ENCODE assay signal across 1 cellular context in genomic region chr12:1795785-1796514, GRCh38.
TF ChIP-seq lines count a peak whose summit lies in the region.

No MANE protein-coding gene starts in this region.

TF ChIP-seq in GM12878, 131 proteins besides CTCF, POLR2A, EP300 and RAD21 (continued from another document and continues in another):
- TF ChIP-seq FOS (IDR thresholded peaks at IDR 0.05; ENCODE audit: borderline replicate concordance, extremely low read depth, insufficient read length) (no peak), TCF7 (IDR thresholded peaks at IDR 0.05; ENCODE audit: borderline replicate concordance) (no peak), WRNIP1 (IDR thresholded peaks at IDR 0.05; ENCODE audit: borderline replicate concordance, low read depth, low read length) (no peak), NRF1 (conservative IDR thresholded peaks at IDR 0.05; ENCODE audit: low read depth, low read length) (no peak), ZBED1 (IDR thresholded peaks at IDR 0.05; ENCODE audit: borderline replicate concordance) (no peak), BCL11A (IDR thresholded peaks at IDR 0.05; ENCODE audit: low read depth, low read length) (0 out of 2 replicates have a peak, but pooled peaks have one; percentile 6), SKIL (IDR thresholded peaks at IDR 0.05; ENCODE audit: low read depth, poor library complexity, severe bottlenecking) (no peak), ZNF274 (IDR thresholded peaks at IDR 0.05; ENCODE audit: insufficient read depth, insufficient read length) (no peak), MXI1 (IDR thresholded peaks at IDR 0.05; ENCODE audit: low read depth, low read length) (peak; percentile 79), CBFB (IDR thresholded peaks at IDR 0.05; ENCODE audit: low read depth) (no peak), SMAD1 (IDR thresholded peaks at IDR 0.05; ENCODE audit: low read depth, partially characterized antibody) (no peak), BCLAF1 (IDR thresholded peaks at IDR 0.05) (0 out of 2 replicates have a peak, but pooled peaks have one; percentile 45), PRDM15 (CRISPR knock-in tag; IDR thresholded peaks at IDR 0.05) (no peak), MTA3 (IDR thresholded peaks at IDR 0.05; ENCODE audit: borderline replicate concordance, low read length) (no peak), NFYA (IDR thresholded peaks at IDR 0.05; ENCODE audit: borderline replicate concordance, low read depth, low read length) (no peak), NFIC (IDR thresholded peaks at IDR 0.05; ENCODE audit: low read depth, low read length) (no peak), ATF3 (IDR thresholded peaks at IDR 0.05; ENCODE audit: borderline replicate concordance, extremely low read depth, low read depth, low read length) (no peak), LARP7 (IDR thresholded peaks at IDR 0.05) (peak; percentile 87), CBX5 (IDR thresholded peaks at IDR 0.05; ENCODE audit: low read depth) (no peak), SIN3A (IDR thresholded peaks at IDR 0.05; ENCODE audit: low read depth, low read length) (no peak), HSF1 (IDR thresholded peaks at IDR 0.05; ENCODE audit: low read depth, low read length) (no peak), GATAD2B (conservative IDR thresholded peaks at IDR 0.05; ENCODE audit: low read depth) (no peak; the same call in 1 of the 2 replicates), MEF2A (IDR thresholded peaks at IDR 0.05; ENCODE audit: insufficient read depth, low read depth, low read length) (0 out of 2 replicates have a peak, but pooled peaks have one; percentile 45), USF2 (IDR thresholded peaks at IDR 0.05; ENCODE audit: borderline replicate concordance, low read depth, low read length) (no peak), BRCA1 (IDR thresholded peaks at IDR 0.05; ENCODE audit: low read depth, low read length) (no peak), ZNF687 (IDR thresholded peaks at IDR 0.05) (peak; percentile 81), ATF2 (IDR thresholded peaks at IDR 0.05; ENCODE audit: low read length) (no peak), HCFC1 (IDR thresholded peaks at IDR 0.05; ENCODE audit: low read length) (peak; percentile 48; the same call in 1 of the 2 replicates), ZBTB33 (IDR thresholded peaks at IDR 0.05) (no peak), NR2F1 (conservative IDR thresholded peaks at IDR 0.05) (peak; percentile 44), SREBF2 (IDR thresholded peaks at IDR 0.05; ENCODE audit: low read length) (no peak), EGR1 (IDR thresholded peaks at IDR 0.05; ENCODE audit: borderline replicate concordance in 1 of 2, low read depth in 2 of 2, low read length in 2 of 2) (peak in 1 of 2 experiments; percentile 39; a peak in 1 of 3 replicates), SRF (IDR thresholded peaks at IDR 0.05; ENCODE audit: low read depth in 2 of 2, low read length in 2 of 2) (no peak), RB1 (IDR thresholded peaks at IDR 0.05; ENCODE audit: borderline replicate concordance) (peak; percentile 96), RBBP5 (conservative IDR thresholded peaks at IDR 0.05) (no peak), RELB (IDR thresholded peaks at IDR 0.05; ENCODE audit: low read depth) (no peak), FOXK2 (IDR thresholded peaks at IDR 0.05) (no peak; the same call in 1 of the 2 replicates)
